In genomic region chr7:39132306-39132705, GRCh38 we compare ENCODE assay signal across 8 cellular contexts.
"Had no signal": no experiment of that assay in that cellular context is flagged by ENCODE, and none has a peak within 500 bp of the region (broad histone marks: within the 10 kb centered on the region; RNA-seq: fewer than 3 reads in every experiment).

No MANE protein-coding gene starts in this region.

- H2AFZ ChIP-seq: GM23248 had no signal

- ATAC-seq: K562 had no signal

- H3K9ac ChIP-seq: GM23248 had no signal

- H3K4me3 ChIP-seq: GM23248, K562 had no signal

- DNase-seq: GM23248, GOT3, H7, HCEC 1CT, IMR-90, KG1 had no signal

- FAIRE-seq: HTR-8/SVneo, K562 had no signal

- H3K27ac ChIP-seq: GM23248 had no signal
